Comparison of ENCODE assay signal across 21 cellular contexts in genomic region chr11:85776951-85777602, GRCh38. TPM values are rescaled to one million over a fixed set of nuclear protein-coding genes. Genes with fewer than 3 reads are reported as not detected.
DNase-seq lines count a peak whose midpoint lies in the region; ATAC-seq and TF ChIP-seq lines count a peak whose summit lies in the region.
"Had no signal": no experiment of that assay in that cellular context is flagged by ENCODE, and none has a peak within 500 bp of the region (broad histone marks: within the 10 kb centered on the region; RNA-seq: fewer than 3 reads in every experiment).

No MANE protein-coding gene starts in this region.

- intact Hi-C loops in activated CD8-positive, alpha-beta T cell treated with anti-CD3 and anti-CD28 coated beads for 36 hours (cut with micrococcal nuclease): no loop called here
- intact Hi-C loops in breast epithelium (cut with DNase I; ENCODE audit: low total_unique reads): no loop called here
- intact Hi-C loops in adrenal gland (cut with DNase I): no loop called here

- POLR2A ChIA-PET in activated CD8-positive, alpha-beta T cell treated with anti-CD3 and anti-CD28 coated beads for 36 hours (lab: Charles Lee): no interaction called here
- POLR2A ChIA-PET in activated CD8-positive, alpha-beta T cell treated with anti-CD3 and anti-CD28 coated beads, Interleukin-2, amount 10 ng/mL, durations not matched to agents 7 days and 5 days (lab: Charles Lee): interaction anchor here (0.6 kb wide), 1 partner anchor 265 kb away, joined by 3 read pairs; no protein-coding TSS in a partner anchor

- H3K36me3 ChIP-seq in breast epithelium (no peaks in the 10 kb centered on the region), adrenal gland (replicated peaks in 1 of 2) (no peaks in the 10 kb centered on the region)
- H3K36me3 ChIP-seq: lower lobe of right lung, pancreas had no signal

- peaks cover 46% of the 10 kb centered on the region for H3K4me1 Mint-ChIP-seq in activated CD8-positive, alpha-beta T cell treated with anti-CD3 and anti-CD28 coated beads for 36 hours (ENCODE audit: low read depth)
- H3K4me1 Mint-ChIP-seq in activated CD8-positive, alpha-beta T cell treated with anti-CD3 and anti-CD28 coated beads, Interleukin-2, amount 10 ng/mL, durations not matched to agents 7 days and 5 days (ENCODE audit: low read depth): peaks cover 32% of the 10 kb centered on the region
- H3K4me1 Mint-ChIP-seq in immature natural killer cell: peaks cover 79 to 95% of the 10 kb centered on the region in 2 donors
- H3K4me1 Mint-ChIP-seq: naive B cell had no signal

- CTCF ChIA-PET in activated CD8-positive, alpha-beta T cell treated with anti-CD3 and anti-CD28 coated beads for 36 hours (lab: Charles Lee): no interaction called here
- CTCF ChIA-PET in activated CD8-positive, alpha-beta T cell treated with anti-CD3 and anti-CD28 coated beads, Interleukin-2, amount 10 ng/mL, durations not matched to agents 7 days and 5 days (lab: Charles Lee): no interaction called here

- no peak for ATAC-seq in activated CD8-positive, alpha-beta T cell treated with anti-CD3 and anti-CD28 coated beads for 36 hours
- no peak for ATAC-seq in activated CD8-positive, alpha-beta T cell treated with anti-CD3 and anti-CD28 coated beads, Interleukin-2, amount 10 ng/mL, durations not matched to agents 7 days and 5 days
- ATAC-seq in HG02571 (IDR thresholded peaks at IDR 0.05; ENCODE audit: unreplicated experiment): no peak
- ATAC-seq: lower lobe of right lung; stimulated activated naive CD8-positive, alpha-beta T cell treated with anti-CD3 and anti-CD28 coated beads, Interleukin-15, amount 100 ng/mL, for 72 hours had no signal

- TF ChIP-seq CTCF in activated CD8-positive, alpha-beta T cell treated with anti-CD3 and anti-CD28 coated beads for 36 hours (IDR thresholded peaks at IDR 0.05): no peak
- TF ChIP-seq CTCF in breast epithelium (IDR thresholded peaks at IDR 0.05) (no peak), adrenal gland (IDR thresholded peaks at IDR 0.05) (no peak)

- no peak overlapping the region for H3K4me3 Mint-ChIP-seq in activated CD8-positive, alpha-beta T cell treated with anti-CD3 and anti-CD28 coated beads for 36 hours
- H3K4me3 Mint-ChIP-seq in activated CD8-positive, alpha-beta T cell treated with anti-CD3 and anti-CD28 coated beads, Interleukin-2, amount 10 ng/mL, durations not matched to agents 7 days and 5 days: no peak overlapping the region
- H3K4me3 Mint-ChIP-seq in immature natural killer cell: peak overlapping the region in 1 of 5 donors; percentile 34
- H3K4me3 Mint-ChIP-seq: activated naive CD8-positive, alpha-beta T cell; brain; dendritic cell treated with granulocyte-macrophage colony-stimulating factor and Interleukin-4, amounts not matched to agents 40 ng/mL and 50 ng/mL, for 4 days; naive B cell; stimulated activated naive CD8-positive, alpha-beta T cell treated with anti-CD3 and anti-CD28 coated beads, Interleukin-15, amount 100 ng/mL, for 72 hours had no signal

- no peak for DNase-seq in activated CD8-positive, alpha-beta T cell treated with anti-CD3 and anti-CD28 coated beads for 36 hours
- no peak for DNase-seq in activated CD8-positive, alpha-beta T cell treated with anti-CD3 and anti-CD28 coated beads, Interleukin-2, amount 10 ng/mL, durations not matched to agents 7 days and 5 days
- DNase-seq in breast epithelium (ENCODE audit: low spot score in 2 of 2) (no peak), immature natural killer cell (no peak), superior temporal gyrus (ENCODE audit: extremely low spot score) (peak; percentile 78), SIG-M5 treated with dmso at 0.1 percent for 504 hours (lab: John Stamatoyannopoulos, UW; ENCODE audit: unreplicated experiment) (no peak), adrenal gland (no peak)
- DNase-seq: activated CD4-positive, CD25-positive, alpha-beta regulatory T cell; activated CD8-positive, alpha-beta memory T cell treated with anti-CD3 and anti-CD28 coated beads for 24 hours; GOT3; lower lobe of right lung; naive B cell; NCI-H146; pancreas; stimulated activated CD4-positive, alpha-beta T cell treated with anti-CD3 and anti-CD28 coated beads, Interleukin-2, amount 100 ng/mL, for 24 hours; stimulated activated naive CD8-positive, alpha-beta T cell treated with anti-CD3 and anti-CD28 coated beads, Interleukin-15, amount 100 ng/mL, for 72 hours had no signal

- H3K27me3 ChIP-seq in breast epithelium: no peaks in the 10 kb centered on the region
- H3K27me3 ChIP-seq in adrenal gland: no peaks in the 10 kb centered on the region
- H3K27me3 ChIP-seq: pancreas had no signal

- no peaks in the 10 kb centered on the region for H3K9me3 Mint-ChIP-seq in activated CD8-positive, alpha-beta T cell treated with anti-CD3 and anti-CD28 coated beads for 36 hours
- peaks cover 9% of the 10 kb centered on the region for H3K9me3 Mint-ChIP-seq in activated CD8-positive, alpha-beta T cell treated with anti-CD3 and anti-CD28 coated beads, Interleukin-2, amount 10 ng/mL, durations not matched to agents 7 days and 5 days (ENCODE audit: insufficient read depth)
- H3K9me3 Mint-ChIP-seq in immature natural killer cell: no peaks in the 10 kb centered on the region

- peak overlapping the region; percentile 17 for H3K27ac Mint-ChIP-seq in activated CD8-positive, alpha-beta T cell treated with anti-CD3 and anti-CD28 coated beads for 36 hours
- H3K27ac Mint-ChIP-seq in activated CD8-positive, alpha-beta T cell treated with anti-CD3 and anti-CD28 coated beads, Interleukin-2, amount 10 ng/mL, durations not matched to agents 7 days and 5 days: no peak overlapping the region
- peak overlapping the region in 5 of 6 donors; percentile 65 to 91 (median 81) for H3K27ac Mint-ChIP-seq in immature natural killer cell
- H3K27ac Mint-ChIP-seq: activated naive CD8-positive, alpha-beta T cell; dendritic cell treated with granulocyte-macrophage colony-stimulating factor and Interleukin-4, amounts not matched to agents 40 ng/mL and 50 ng/mL, for 4 days; naive B cell; stimulated activated naive CD8-positive, alpha-beta T cell treated with anti-CD3 and anti-CD28 coated beads, Interleukin-15, amount 100 ng/mL, for 72 hours had no signal

- H3K4me1 ChIP-seq in breast epithelium (no peaks in the 10 kb centered on the region), adrenal gland (replicated peaks in 1 of 2) (no peaks in the 10 kb centered on the region)
- H3K4me1 ChIP-seq: lower lobe of right lung, pancreas had no signal

- 50 to 76% (median 68%) methylated on average over 1 of the region's 1 CpG for WGBS in adrenal gland, 4 donors

- H3K27ac ChIP-seq in breast epithelium: peak overlapping the region; percentile 59 to 73
- H3K27ac ChIP-seq in adrenal gland: no peak overlapping the region
- H3K27ac ChIP-seq: lower lobe of right lung, pancreas, SK-N-MC had no signal

- TF ChIP-seq POLR2A in breast epithelium (IDR thresholded peaks at IDR 0.05) (no peak), adrenal gland (IDR thresholded peaks at IDR 0.05) (no peak)

- H3K36me3 Mint-ChIP-seq in activated CD8-positive, alpha-beta T cell treated with anti-CD3 and anti-CD28 coated beads for 36 hours (ENCODE audit: low read depth): peaks cover 1% of the 10 kb centered on the region
- peaks cover 29% of the 10 kb centered on the region for H3K36me3 Mint-ChIP-seq in activated CD8-positive, alpha-beta T cell treated with anti-CD3 and anti-CD28 coated beads, Interleukin-2, amount 10 ng/mL, durations not matched to agents 7 days and 5 days (ENCODE audit: low read depth)
- H3K36me3 Mint-ChIP-seq in immature natural killer cell: peaks cover 7 to 17% (median 17%) of the 10 kb centered on the region in 3 donors
- H3K36me3 Mint-ChIP-seq: brain, naive B cell had no signal

- H3K4me3 ChIP-seq in breast epithelium (no peak overlapping the region), adrenal gland (no peak overlapping the region)
- H3K4me3 ChIP-seq: lower lobe of right lung, pancreas, SK-N-MC had no signal

- H3K9me3 ChIP-seq in breast epithelium (no peaks in the 10 kb centered on the region), adrenal gland (replicated peaks in 1 of 3) (no peaks in the 10 kb centered on the region)
- H3K9me3 ChIP-seq: lower lobe of right lung, pancreas had no signal

- no peaks in the 10 kb centered on the region for H3K27me3 Mint-ChIP-seq in activated CD8-positive, alpha-beta T cell treated with anti-CD3 and anti-CD28 coated beads for 36 hours
- no peaks in the 10 kb centered on the region for H3K27me3 Mint-ChIP-seq in activated CD8-positive, alpha-beta T cell treated with anti-CD3 and anti-CD28 coated beads, Interleukin-2, amount 10 ng/mL, durations not matched to agents 7 days and 5 days (ENCODE audit: low read depth)
- no peaks in the 10 kb centered on the region for H3K27me3 Mint-ChIP-seq in immature natural killer cell (ENCODE audit: low read depth in 3 of 3)
- H3K27me3 Mint-ChIP-seq: activated naive CD8-positive, alpha-beta T cell; dendritic cell treated with granulocyte-macrophage colony-stimulating factor and Interleukin-4, amounts not matched to agents 40 ng/mL and 50 ng/mL, for 4 days; stimulated activated naive CD8-positive, alpha-beta T cell treated with anti-CD3 and anti-CD28 coated beads, Interleukin-15, amount 100 ng/mL, for 72 hours had no signal

RNA-seq across cellular contexts. Expression of gene SYTL2, which starts 33.9 kb away (rescaled TPM):
- total RNA-seq in activated CD8-positive, alpha-beta T cell treated with anti-CD3 and anti-CD28 coated beads for 36 hours: 10 to 100 TPM in 1 of 2 experiments, 1 to 10 TPM in 1; 9.5 to 11.2 TPM
- total RNA-seq in activated CD8-positive, alpha-beta T cell treated with anti-CD3 and anti-CD28 coated beads, Interleukin-2, amount 10 ng/mL, durations not matched to agents 7 days and 5 days: 10 to 100 TPM; 29.3 to 31.2 TPM
- 100 to 1,000 TPM in 2 of 3 donors, 10 to 100 TPM in 1; 10.1 to 189 (median 120) TPM for total RNA-seq in breast epithelium
- 10 to 100 TPM; 26.1 to 67.0 (median 33.3) TPM for polyA plus RNA-seq in immature natural killer cell
- 10 to 100 TPM in 7 of 8 donors, 1 to 10 TPM in 1; 9.2 to 64.9 (median 19.4) TPM for total RNA-seq in adrenal gland
- polyA plus RNA-seq in adrenal gland: 10 to 100 TPM in 2 of 3 donors, 1 to 10 TPM in 1; 8.2 to 21.8 (median 12.1) TPM

Comparison
In these comparisons a context has a peak if more than half of its experiments do, and no peak if none do; other contexts are left out.
1. H3K27ac ChIP-seq: peak in breast epithelium (2 of 2); none in adrenal gland (0 of 5).